In the genomic region with DNA sequence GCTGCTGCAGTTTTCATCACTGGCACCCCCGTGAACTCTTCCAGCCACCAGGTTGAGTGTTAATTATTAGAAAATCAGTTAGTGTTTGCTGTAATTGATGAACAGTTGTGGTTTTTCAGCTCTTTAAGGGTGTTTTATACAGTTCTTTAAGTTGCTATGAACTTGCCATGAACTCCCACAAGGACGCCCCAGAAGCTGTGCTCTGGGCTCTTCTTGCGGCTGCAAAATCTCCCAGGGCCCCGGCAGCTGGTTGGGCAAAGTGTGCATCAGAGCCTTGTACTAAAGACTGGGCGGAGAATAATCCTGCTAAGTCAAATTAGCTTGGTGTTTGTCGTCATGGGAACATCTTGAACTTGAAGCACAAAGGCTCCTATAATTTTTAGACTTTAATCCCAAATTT, we compare ENCODE assay signal across 14 cellular contexts.
"Had no signal": no experiment of that assay in that cellular context is flagged by ENCODE, and none has a peak within 500 bp of the region (broad histone marks: within the 10 kb centered on the region; RNA-seq: fewer than 3 reads in every experiment).

No MANE protein-coding gene starts in this region.

- H3K9me3 ChIP-seq: ascending aorta, psoas muscle, stomach, testis, upper lobe of right lung had no signal

- H3K27ac Mint-ChIP-seq: activated T-helper 17 cell treated with anti-CD3 and anti-CD28 coated beads, Interleukin-2, amount 50 U/mL, for 72 hours; endodermal cell; nephron progenitor cell had no signal

- H3K36me3 ChIP-seq: ascending aorta, stomach, upper lobe of right lung had no signal

- H3K4me3 Mint-ChIP-seq: activated T-helper 17 cell treated with anti-CD3 and anti-CD28 coated beads, Interleukin-2, amount 50 U/mL, for 72 hours; endodermal cell; nephron progenitor cell had no signal

- H3K4me1 Mint-ChIP-seq: activated T-helper 17 cell treated with anti-CD3 and anti-CD28 coated beads, Interleukin-2, amount 50 U/mL, for 72 hours had no signal

- H3K27me3 ChIP-seq: ascending aorta, dorsolateral prefrontal cortex, stomach, testis, upper lobe of right lung had no signal

- H3K4me3 ChIP-seq: ascending aorta, dorsolateral prefrontal cortex, psoas muscle, stomach, testis, upper lobe of right lung had no signal

- H3K9me3 Mint-ChIP-seq: activated T-helper 17 cell treated with anti-CD3 and anti-CD28 coated beads, Interleukin-2, amount 50 U/mL, for 72 hours; endodermal cell; nephron progenitor cell had no signal

- H3K4me1 ChIP-seq: psoas muscle, testis, upper lobe of right lung had no signal

- DNase-seq: activated CD4-positive, alpha-beta T cell treated with anti-CD3 and anti-CD28 coated beads, Interleukin-2, amount 50 U/mL, for 4 hours; activated CD4-positive, CD25-positive, alpha-beta regulatory T cell treated with anti-CD3 and anti-CD28 coated beads, Interleukin-2, amount 50 U/mL, for 72 hours; activated naive CD4-positive, alpha-beta T cell treated with Interleukin-2 at 50 U/mL for 16 hours; dorsolateral prefrontal cortex; endodermal cell; hippocampal formation; nephron progenitor cell; psoas muscle; stimulated activated CD4-positive, alpha-beta T cell treated with anti-CD3 and anti-CD28 coated beads, Interleukin-1b, Interleukin-23, amount 100 ng/mL, for 48 hours; stomach; testis; upper lobe of right lung had no signal

- H3K27ac ChIP-seq: ascending aorta, psoas muscle, stomach, testis, upper lobe of right lung had no signal

- ATAC-seq: activated T-helper 17 cell treated with anti-CD3 and anti-CD28 coated beads, Interleukin-2, amount 50 U/mL, for 72 hours; psoas muscle; upper lobe of right lung had no signal
